ENCODE assay signal across 14 cellular contexts in the genomic region with DNA sequence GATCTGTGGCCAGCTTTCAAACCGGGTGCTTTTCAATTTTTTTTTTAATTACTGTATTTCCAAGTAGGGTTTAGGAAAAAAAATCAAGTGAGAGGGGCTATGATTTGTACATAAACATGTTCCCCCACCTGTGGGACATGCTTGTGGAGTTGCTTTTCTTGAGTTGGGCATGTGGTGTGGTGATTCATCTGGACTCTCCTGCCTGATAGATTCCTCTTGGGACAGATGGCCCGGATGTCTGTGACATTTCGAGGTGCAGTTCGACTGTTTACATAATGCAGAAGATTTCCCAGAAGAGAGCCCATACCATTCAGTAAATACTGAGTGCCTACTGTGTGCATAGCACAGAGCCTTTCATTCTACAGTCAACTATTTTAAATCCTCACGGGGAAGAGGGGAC.
"Had no signal": no experiment of that assay in that cellular context is flagged by ENCODE, and none has a peak within 500 bp of the region (broad histone marks: within the 10 kb centered on the region; RNA-seq: fewer than 3 reads in every experiment).

No MANE protein-coding gene starts in this region.

- H3K4me1 ChIP-seq: breast epithelium, gastrocnemius medialis, tibial nerve had no signal

- ATAC-seq: activated naive CD4-positive, alpha-beta T cell treated with anti-CD3 and anti-CD28 coated beads, Interleukin-2, amount 50 U/mL, for 72 hours; gastrocnemius medialis; stimulated activated memory B cell treated with anti-CD40 and anti-IgM and Interleukin-4, amounts not matched to agents 10 μg/mL and 1 μg/mL and 100 μg/mL, for 72 hours had no signal

- H3K27me3 ChIP-seq: gastrocnemius medialis had no signal

- H3K9me3 ChIP-seq: breast epithelium, gastrocnemius medialis, tibial nerve had no signal

- DNase-seq: activated CD4-positive, alpha-beta T cell treated with anti-CD3 and anti-CD28 coated beads, Interleukin-2, amount 50 U/mL, for 4 hours; activated CD4-positive, CD25-positive, alpha-beta regulatory T cell; activated effector memory CD4-positive, alpha-beta T cell treated with Interleukin-2 at 50 U/mL for 16 hours; activated T-cell treated with anti-CD3 and anti-CD28 coated beads, Interleukin-2, amount 50 U/mL, for 24 hours; effector CD4-positive, alpha-beta T cell; gastrocnemius medialis; naive B cell; posterior cingulate gyrus; T-helper 2 cell had no signal

- H3K27ac ChIP-seq: breast epithelium, gastrocnemius medialis, skin epidermis, tibial nerve had no signal

- H3K4me3 ChIP-seq: breast epithelium, gastrocnemius medialis, skin epidermis, tibial nerve had no signal

- H3K36me3 ChIP-seq: breast epithelium, gastrocnemius medialis had no signal
